ENCODE assay signal across 1 cellular context in genomic region chr19:10228925-10229324, GRCh38.
TF ChIP-seq lines count a peak whose summit lies in the region.

No MANE protein-coding gene starts in this region.

TF ChIP-seq in SK-N-SH treated with all-trans-retinoic acid at 6 μM for 48 hours, 23 proteins besides CTCF, POLR2A, EP300 and RAD21 (continued from another document):
- TF ChIP-seq, protein P1, sequence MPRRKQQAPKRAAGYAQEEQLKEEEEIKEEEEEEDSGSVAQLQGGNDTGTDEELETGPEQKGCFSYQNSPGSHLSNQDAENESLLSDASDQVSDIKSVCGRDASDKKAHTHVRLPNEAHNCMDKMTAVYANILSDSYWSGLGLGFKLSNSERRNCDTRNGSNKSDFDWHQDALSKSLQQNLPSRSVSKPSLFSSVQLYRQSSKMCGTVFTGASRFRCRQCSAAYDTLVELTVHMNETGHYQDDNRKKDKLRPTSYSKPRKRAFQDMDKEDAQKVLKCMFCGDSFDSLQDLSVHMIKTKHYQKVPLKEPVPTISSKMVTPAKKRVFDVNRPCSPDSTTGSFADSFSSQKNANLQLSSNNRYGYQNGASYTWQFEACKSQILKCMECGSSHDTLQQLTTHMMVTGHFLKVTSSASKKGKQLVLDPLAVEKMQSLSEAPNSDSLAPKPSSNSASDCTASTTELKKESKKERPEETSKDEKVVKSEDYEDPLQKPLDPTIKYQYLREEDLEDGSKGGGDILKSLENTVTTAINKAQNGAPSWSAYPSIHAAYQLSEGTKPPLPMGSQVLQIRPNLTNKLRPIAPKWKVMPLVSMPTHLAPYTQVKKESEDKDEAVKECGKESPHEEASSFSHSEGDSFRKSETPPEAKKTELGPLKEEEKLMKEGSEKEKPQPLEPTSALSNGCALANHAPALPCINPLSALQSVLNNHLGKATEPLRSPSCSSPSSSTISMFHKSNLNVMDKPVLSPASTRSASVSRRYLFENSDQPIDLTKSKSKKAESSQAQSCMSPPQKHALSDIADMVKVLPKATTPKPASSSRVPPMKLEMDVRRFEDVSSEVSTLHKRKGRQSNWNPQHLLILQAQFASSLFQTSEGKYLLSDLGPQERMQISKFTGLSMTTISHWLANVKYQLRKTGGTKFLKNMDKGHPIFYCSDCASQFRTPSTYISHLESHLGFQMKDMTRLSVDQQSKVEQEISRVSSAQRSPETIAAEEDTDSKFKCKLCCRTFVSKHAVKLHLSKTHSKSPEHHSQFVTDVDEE (CRISPR knock-in tag; IDR thresholded peaks at IDR 0.05): no peak
- TF ChIP-seq, protein P2, sequence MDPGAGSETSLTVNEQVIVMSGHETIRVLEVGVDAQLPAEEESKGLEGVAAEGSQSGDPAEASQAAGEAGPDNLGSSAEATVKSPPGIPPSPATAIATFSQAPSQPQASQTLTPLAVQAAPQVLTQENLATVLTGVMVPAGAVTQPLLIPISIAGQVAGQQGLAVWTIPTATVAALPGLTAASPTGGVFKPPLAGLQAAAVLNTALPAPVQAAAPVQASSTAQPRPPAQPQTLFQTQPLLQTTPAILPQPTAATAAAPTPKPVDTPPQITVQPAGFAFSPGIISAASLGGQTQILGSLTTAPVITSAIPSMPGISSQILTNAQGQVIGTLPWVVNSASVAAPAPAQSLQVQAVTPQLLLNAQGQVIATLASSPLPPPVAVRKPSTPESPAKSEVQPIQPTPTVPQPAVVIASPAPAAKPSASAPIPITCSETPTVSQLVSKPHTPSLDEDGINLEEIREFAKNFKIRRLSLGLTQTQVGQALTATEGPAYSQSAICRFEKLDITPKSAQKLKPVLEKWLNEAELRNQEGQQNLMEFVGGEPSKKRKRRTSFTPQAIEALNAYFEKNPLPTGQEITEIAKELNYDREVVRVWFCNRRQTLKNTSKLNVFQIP (CRISPR knock-in tag; IDR thresholded peaks at IDR 0.05; ENCODE audit: borderline replicate concordance, low read depth): no peak
- TF ChIP-seq, protein P3, sequence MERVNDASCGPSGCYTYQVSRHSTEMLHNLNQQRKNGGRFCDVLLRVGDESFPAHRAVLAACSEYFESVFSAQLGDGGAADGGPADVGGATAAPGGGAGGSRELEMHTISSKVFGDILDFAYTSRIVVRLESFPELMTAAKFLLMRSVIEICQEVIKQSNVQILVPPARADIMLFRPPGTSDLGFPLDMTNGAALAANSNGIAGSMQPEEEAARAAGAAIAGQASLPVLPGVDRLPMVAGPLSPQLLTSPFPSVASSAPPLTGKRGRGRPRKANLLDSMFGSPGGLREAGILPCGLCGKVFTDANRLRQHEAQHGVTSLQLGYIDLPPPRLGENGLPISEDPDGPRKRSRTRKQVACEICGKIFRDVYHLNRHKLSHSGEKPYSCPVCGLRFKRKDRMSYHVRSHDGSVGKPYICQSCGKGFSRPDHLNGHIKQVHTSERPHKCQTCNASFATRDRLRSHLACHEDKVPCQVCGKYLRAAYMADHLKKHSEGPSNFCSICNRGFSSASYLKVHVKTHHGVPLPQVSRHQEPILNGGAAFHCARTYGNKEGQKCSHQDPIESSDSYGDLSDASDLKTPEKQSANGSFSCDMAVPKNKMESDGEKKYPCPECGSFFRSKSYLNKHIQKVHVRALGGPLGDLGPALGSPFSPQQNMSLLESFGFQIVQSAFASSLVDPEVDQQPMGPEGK (CRISPR knock-in tag; IDR thresholded peaks at IDR 0.05; ENCODE audit: borderline replicate concordance): no peak
- TF ChIP-seq CSDC2 (CRISPR knock-in tag; IDR thresholded peaks at IDR 0.05) (no peak), ZFP3 (CRISPR knock-in tag; IDR thresholded peaks at IDR 0.05) (no peak), ISL1 (CRISPR knock-in tag; IDR thresholded peaks at IDR 0.05) (no peak), CREB5 (CRISPR knock-in tag; IDR thresholded peaks at IDR 0.05; ENCODE audit: low read depth) (no peak)
